In the genomic region with DNA sequence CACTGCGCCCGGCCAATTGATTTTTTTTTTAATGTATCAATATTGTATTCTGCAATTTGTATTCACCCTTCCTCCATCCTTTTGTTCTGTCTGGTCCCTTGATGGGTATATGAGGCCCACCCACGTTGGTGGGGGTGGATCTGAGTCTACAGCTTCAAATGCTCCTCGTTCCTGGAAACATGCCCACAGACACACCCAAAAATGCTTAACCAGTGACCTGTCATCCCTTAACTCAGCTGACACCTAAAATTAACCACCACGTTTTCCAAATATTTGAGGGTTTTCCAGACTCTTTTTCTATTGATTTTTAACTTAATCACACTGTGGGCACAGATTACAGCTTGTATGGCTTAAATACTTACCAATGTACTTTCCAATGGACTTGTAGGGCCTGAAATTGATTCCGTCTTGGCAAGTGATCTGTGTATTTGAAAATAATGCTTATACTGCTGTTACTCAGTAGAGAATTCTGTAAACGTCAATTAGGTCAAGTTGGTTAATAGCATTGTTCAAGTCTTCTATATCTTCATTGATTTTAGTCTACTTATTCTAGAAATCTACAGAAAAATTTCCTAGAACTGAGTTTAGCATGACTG, we compare ENCODE assay signal across 21 cellular contexts. TPM values are rescaled to one million over a fixed set of nuclear protein-coding genes. Genes with fewer than 3 reads are reported as not detected.
DNase-seq lines count a peak whose midpoint lies in the region; ATAC-seq lines count a peak whose summit lies in the region.
"Had no signal": no experiment of that assay in that cellular context is flagged by ENCODE, and none has a peak within 500 bp of the region (broad histone marks: within the 10 kb centered on the region; RNA-seq: fewer than 3 reads in every experiment).

No MANE protein-coding gene starts in this region.

- peaks cover 0 to 30% (median 0%) of the 10 kb centered on the region in 3 experiments for H3K36me3 ChIP-seq in naive thymus-derived CD4-positive, alpha-beta T cell (ENCODE audit: control insufficient read depth in 2 of 3, insufficient read depth in 3 of 3, low read length in 3 of 3)
- H3K36me3 ChIP-seq: BE2C had no signal

- CTCF ChIA-PET in naive thymus-derived CD4-positive, alpha-beta T cell (lab: Charles Lee), result no interaction called here

- H3K9me3 ChIP-seq in naive thymus-derived CD4-positive, alpha-beta T cell (ENCODE audit: control insufficient read depth in 2 of 3, low read length in 3 of 3), result no peaks in the 10 kb centered on the region
- H3K9me3 ChIP-seq: BE2C, pancreas, upper lobe of right lung had no signal

- no peak overlapping the region for H3K4me3 Mint-ChIP-seq in central memory CD8-positive, alpha-beta T cell
- H3K4me3 Mint-ChIP-seq in naive thymus-derived CD4-positive, alpha-beta T cell, result no peak overlapping the region
- H3K4me3 Mint-ChIP-seq: H9 had no signal

- H3K27ac Mint-ChIP-seq in central memory CD8-positive, alpha-beta T cell (ENCODE audit: low read depth), result peak overlapping the region; percentile 3
- H3K27ac Mint-ChIP-seq in naive thymus-derived CD4-positive, alpha-beta T cell, result peak overlapping the region in 5 of 9 donors; percentile 13 to 65 (median 32)

- intact Hi-C loops in naive thymus-derived CD4-positive, alpha-beta T cell (cut with micrococcal nuclease), result no loop called here

- no peak overlapping the region for H3K27ac ChIP-seq in naive thymus-derived CD4-positive, alpha-beta T cell (ENCODE audit: low read depth, low read length)
- H3K27ac ChIP-seq: pancreas, upper lobe of right lung, WERI-Rb-1 had no signal

- H3K9me3 Mint-ChIP-seq in central memory CD8-positive, alpha-beta T cell, result no peaks in the 10 kb centered on the region
- no peaks in the 10 kb centered on the region for H3K9me3 Mint-ChIP-seq in naive thymus-derived CD4-positive, alpha-beta T cell
- H3K9me3 Mint-ChIP-seq: H9 had no signal

- DNase-seq in EH (ENCODE audit: low read depth), result peak; percentile 59
- peak; percentile 40 for DNase-seq in LHCN-M2 (ENCODE audit: low read depth)
- DNase-seq in central memory CD8-positive, alpha-beta T cell (ENCODE audit: low spot score in 2 of 2), result no peak
- no peak for DNase-seq in naive thymus-derived CD4-positive, alpha-beta T cell
- DNase-seq in NCI-H1417 (lab: John Stamatoyannopoulos, UW), result no peak
- no peak for DNase-seq in retina
- no peak for DNase-seq in SIG-M5 treated with dmso at 0.1 percent for 504 hours (lab: John Stamatoyannopoulos, UW; ENCODE audit: unreplicated experiment)
- DNase-seq: activated effector memory CD4-positive, alpha-beta T cell treated with Interleukin-2 at 50 U/mL for 16 hours; anterior cingulate cortex; BE2C; DMS53; H9; NCI-H146; NCI-H510A; pancreas; stimulated activated naive CD8-positive, alpha-beta T cell treated with anti-CD3 and anti-CD28 coated beads, Interleukin-15, Interleukin-2, amounts not matched to agents 100 U/mL and 50 U/mL, for 24 hours; upper lobe of right lung; WERI-Rb-1 had no signal

- H3K27me3 Mint-ChIP-seq in central memory CD8-positive, alpha-beta T cell, result no peaks in the 10 kb centered on the region
- no peaks in the 10 kb centered on the region for H3K27me3 Mint-ChIP-seq in naive thymus-derived CD4-positive, alpha-beta T cell

- no peak for ATAC-seq in central memory CD8-positive, alpha-beta T cell (replicated peaks; ENCODE audit: extremely low read depth, poor library complexity, severe bottlenecking)
- no peak for ATAC-seq in naive thymus-derived CD4-positive, alpha-beta T cell
- no peak for ATAC-seq in GM21423 (IDR thresholded peaks at IDR 0.05; ENCODE audit: unreplicated experiment)
- ATAC-seq: stimulated activated naive CD8-positive, alpha-beta T cell treated with anti-CD3 and anti-CD28 coated beads, Interleukin-15, Interleukin-2, amounts not matched to agents 100 U/mL and 50 U/mL, for 24 hours; upper lobe of right lung had no signal

- H3K4me1 Mint-ChIP-seq in central memory CD8-positive, alpha-beta T cell, result no peaks in the 10 kb centered on the region
- H3K4me1 Mint-ChIP-seq in naive thymus-derived CD4-positive, alpha-beta T cell, result peaks cover 0 to 8% (median 1%) of the 10 kb centered on the region in 7 donors

- no peak overlapping the region for H3K4me3 ChIP-seq in naive thymus-derived CD4-positive, alpha-beta T cell (ENCODE audit: low read length)
- H3K4me3 ChIP-seq: lung, pancreas, upper lobe of right lung had no signal

- POLR2A ChIA-PET in naive thymus-derived CD4-positive, alpha-beta T cell (lab: Charles Lee), result no interaction called here

- H3K27me3 ChIP-seq in naive thymus-derived CD4-positive, alpha-beta T cell (ENCODE audit: control insufficient read depth in 2 of 2, insufficient read depth in 2 of 2, low read length in 2 of 2), result no peaks in the 10 kb centered on the region
- H3K27me3 ChIP-seq: BE2C, pancreas, upper lobe of right lung had no signal

- H3K36me3 Mint-ChIP-seq in central memory CD8-positive, alpha-beta T cell (ENCODE audit: insufficient read depth), result peaks cover 20% of the 10 kb centered on the region
- H3K36me3 Mint-ChIP-seq in naive thymus-derived CD4-positive, alpha-beta T cell, result peaks cover 11 to 45% (median 24%) of the 10 kb centered on the region in 5 donors

- H3K4me1 ChIP-seq in naive thymus-derived CD4-positive, alpha-beta T cell (ENCODE audit: control insufficient read depth in 2 of 2, insufficient read depth in 2 of 2, low read length in 2 of 2), result no peaks in the 10 kb centered on the region
- H3K4me1 ChIP-seq: BE2C, pancreas, upper lobe of right lung had no signal

RNA-seq across cellular contexts. Expression of a gene that starts 34.4 kb away (rescaled TPM):
- 0.32 and 0.63 TPM in 2 replicates for total RNA-seq in LHCN-M2 (2014; rRNA removed)
- polyA plus RNA-seq in LHCN-M2 (2012), result 1.7 TPM
- not detected for total RNA-seq in naive thymus-derived CD4-positive, alpha-beta T cell
- not detected for polyA plus RNA-seq in naive thymus-derived CD4-positive, alpha-beta T cell
- total RNA-seq: OCI-LY7, upper lobe of right lung had no signal

RNA-seq across cellular contexts. Expression of a gene that starts 39.5 kb away (rescaled TPM):
- 32.6 and 38.9 TPM in 2 replicates for total RNA-seq in LHCN-M2 (2014; rRNA removed)
- 23.5 TPM for polyA plus RNA-seq in LHCN-M2 (2012)
- 10 to 100 TPM; 43.4 to 71.5 (median 56.8) TPM for total RNA-seq in naive thymus-derived CD4-positive, alpha-beta T cell
- 10 to 100 TPM; 15.9 to 36.5 TPM for polyA plus RNA-seq in naive thymus-derived CD4-positive, alpha-beta T cell

Comparison
In these comparisons a context has a peak if more than half of its experiments do, and no peak if none do; other contexts are left out.
1. DNase-seq: peak in EH (single experiment) and LHCN-M2 (single experiment); none in central memory CD8-positive, alpha-beta T cell (0 of 2), naive thymus-derived CD4-positive, alpha-beta T cell (0 of 9), NCI-H1417 (0 of 3), retina (single experiment) and SIG-M5 treated with dmso at 0.1 percent for 504 hours (single experiment).